ENCODE assay signal across 12 cellular contexts in genomic region chr20:17559338-17559737, GRCh38. TPM values are rescaled to one million over a fixed set of nuclear protein-coding genes. Genes with fewer than 3 reads are reported as not detected.
DNase-seq lines count a peak whose midpoint lies in the region; ATAC-seq, FAIRE-seq and TF ChIP-seq lines count a peak whose summit lies in the region.
"Had no signal": no experiment of that assay in that cellular context is flagged by ENCODE, and none has a peak within 500 bp of the region (broad histone marks: within the 10 kb centered on the region; RNA-seq: fewer than 3 reads in every experiment).

No MANE protein-coding gene starts in this region.

- H3K27me3 Mint-ChIP-seq in activated T-helper 17 cell treated with anti-CD3 and anti-CD28 coated beads, Interleukin-2, amount 50 U/mL, for 72 hours, result no peaks in the 10 kb centered on the region
- H3K27me3 Mint-ChIP-seq: CD4-positive, alpha-beta T cell had no signal

- H3K36me3 Mint-ChIP-seq in activated T-helper 17 cell treated with anti-CD3 and anti-CD28 coated beads, Interleukin-2, amount 50 U/mL, for 72 hours (ENCODE audit: low read depth), result peaks cover 6% of the 10 kb centered on the region

- H3K9me3 ChIP-seq in skeletal muscle satellite cell (replicated peaks; ENCODE audit: low read length), result no peaks in the 10 kb centered on the region

- peak overlapping the region; percentile 96 for H3K27ac Mint-ChIP-seq in activated T-helper 17 cell treated with anti-CD3 and anti-CD28 coated beads, Interleukin-2, amount 50 U/mL, for 72 hours
- H3K27ac Mint-ChIP-seq: CD4-positive, alpha-beta T cell had no signal

- H3K27ac ChIP-seq in C4-2B (peak overlapping the region; percentile 14; the same call in 1 of the 2 replicates), foreskin keratinocyte (peak overlapping the region; percentile 99)

- H3K4me3 Mint-ChIP-seq in activated T-helper 17 cell treated with anti-CD3 and anti-CD28 coated beads, Interleukin-2, amount 50 U/mL, for 72 hours, result peak overlapping the region; percentile 54
- H3K4me3 Mint-ChIP-seq: CD4-positive, alpha-beta T cell had no signal

- H3K9ac ChIP-seq in skeletal muscle satellite cell (ENCODE audit: low read depth, low read length), result peak overlapping the region; percentile 89

- DNase-seq in foreskin keratinocyte (no peak), D721Med (ENCODE audit: insufficient read length, low spot score) (no peak), T-helper 1 cell (no peak)
- DNase-seq: activated CD4-positive, CD25-positive, alpha-beta regulatory T cell; CD4-positive, alpha-beta T cell; NCI-H1092; NCI-H524 treated with DMSO at 0.1 percent for 48 hours had no signal

- no peak for FAIRE-seq in D721Med (lab: Jason Lieb, UNC)

- H3K4me1 ChIP-seq in foreskin keratinocyte, result peaks cover 29% of the 10 kb centered on the region
- H3K4me1 ChIP-seq in skeletal muscle satellite cell (ENCODE audit: control insufficient read depth, insufficient read depth, low read length), result peaks cover 52% of the 10 kb centered on the region

- peak overlapping the region; percentile 36 for H3K4me3 ChIP-seq in skeletal muscle satellite cell (ENCODE audit: low read length)

- H3K4me2 ChIP-seq in skeletal muscle satellite cell (ENCODE audit: low read length), result peak overlapping the region; percentile 84

- no peaks in the 10 kb centered on the region for H3K36me3 ChIP-seq in skeletal muscle satellite cell (ENCODE audit: insufficient read depth, low read length)

- H3K9me3 Mint-ChIP-seq in activated T-helper 17 cell treated with anti-CD3 and anti-CD28 coated beads, Interleukin-2, amount 50 U/mL, for 72 hours, result no peaks in the 10 kb centered on the region
- H3K9me3 Mint-ChIP-seq: CD4-positive, alpha-beta T cell had no signal

- TF ChIP-seq CTCF in C4-2B (conservative IDR thresholded peaks at IDR 0.05), result no peak
- no peak for TF ChIP-seq CTCF in foreskin keratinocyte (conservative IDR thresholded peaks at IDR 0.05)
- TF ChIP-seq CTCF in D721Med (IDR thresholded peaks at IDR 0.05; ENCODE audit: insufficient read depth, missing control alignments), result no peak

- no peak for ATAC-seq in activated T-helper 17 cell treated with anti-CD3 and anti-CD28 coated beads, Interleukin-2, amount 50 U/mL, for 72 hours (replicated peaks)
- ATAC-seq in foreskin keratinocyte (no peak), GM18873 (IDR thresholded peaks at IDR 0.05; ENCODE audit: low FRiP score, unreplicated experiment) (no peak), HG02840 (IDR thresholded peaks at IDR 0.05; ENCODE audit: low FRiP score, unreplicated experiment) (no peak)

- H3K27me3 ChIP-seq in foreskin keratinocyte (no peaks in the 10 kb centered on the region), skeletal muscle satellite cell (ENCODE audit: control insufficient read depth, insufficient read depth, low read length) (no peaks in the 10 kb centered on the region)

- peaks cover 23% of the 10 kb centered on the region for H3K4me1 Mint-ChIP-seq in activated T-helper 17 cell treated with anti-CD3 and anti-CD28 coated beads, Interleukin-2, amount 50 U/mL, for 72 hours

RNA-seq across cellular contexts. Expression of gene DSTN, which starts 10.5 kb away (rescaled TPM):
- 10 to 100 TPM; 42.9 to 45.8 TPM for total RNA-seq in activated T-helper 17 cell treated with anti-CD3 and anti-CD28 coated beads, Interleukin-2, amount 50 U/mL, for 72 hours
- 398 and 412 TPM in 2 replicates for total RNA-seq in foreskin keratinocyte
- 428 and 454 TPM in 2 replicates for polyA plus RNA-seq in foreskin keratinocyte
- total RNA-seq in skeletal muscle satellite cell (2012; rRNA removed), result 190 and 208 TPM in 2 replicates

RNA-seq across cellular contexts. Expression of gene BFSP1, which starts 28.2 kb away (rescaled TPM):
- total RNA-seq in activated T-helper 17 cell treated with anti-CD3 and anti-CD28 coated beads, Interleukin-2, amount 50 U/mL, for 72 hours, result under 1 TPM; 0.48 to 0.58 TPM
- total RNA-seq in foreskin keratinocyte, result 1.4 and 1.8 TPM in 2 replicates
- polyA plus RNA-seq in foreskin keratinocyte, result 1.3 and 1.5 TPM in 2 replicates
- 0.44 and 0.76 TPM in 2 replicates for total RNA-seq in skeletal muscle satellite cell (2012; rRNA removed)
